8 cellular contexts compared by ENCODE assay signal in the genomic region with DNA sequence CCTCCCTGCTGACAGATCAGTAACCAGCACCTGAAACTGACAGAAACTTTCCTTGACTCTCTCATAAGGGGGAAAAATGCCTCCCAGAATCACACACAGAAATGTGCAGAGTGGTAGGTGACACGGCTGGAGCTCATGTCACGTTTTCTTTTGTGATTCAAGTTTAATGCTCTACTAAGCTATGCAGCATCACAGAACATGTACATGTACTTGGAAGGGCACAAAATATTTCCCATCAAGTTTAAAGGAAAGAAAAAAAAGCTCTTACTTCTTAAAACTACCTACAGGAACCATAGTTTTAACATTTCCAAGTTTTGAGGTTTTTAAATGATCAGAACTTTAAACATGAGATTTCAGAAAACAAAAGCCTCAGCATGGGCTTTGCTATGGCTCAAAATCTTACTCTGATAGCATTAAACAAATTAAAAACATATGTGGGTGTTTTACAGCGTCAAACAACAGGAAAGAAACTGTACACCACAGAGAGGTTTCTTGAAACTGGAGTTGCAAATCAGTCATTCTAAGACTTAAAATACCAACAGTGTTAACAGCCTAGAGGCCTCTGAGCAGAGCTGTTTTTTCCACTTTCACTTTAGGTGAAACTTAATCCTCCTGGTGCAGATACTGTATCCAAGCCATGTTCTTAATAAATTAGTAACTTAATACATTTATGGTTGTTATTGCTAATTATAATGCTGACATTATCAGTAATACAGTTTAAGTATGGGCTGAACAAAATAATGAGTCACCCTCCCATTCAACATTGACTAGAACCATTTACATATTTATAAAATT. TPM values are rescaled to one million over a fixed set of nuclear protein-coding genes. Genes with fewer than 3 reads are reported as not detected.
DNase-seq lines count a peak whose midpoint lies in the region; ATAC-seq and TF ChIP-seq lines count a peak whose summit lies in the region.

No MANE protein-coding gene starts in this region.

- TF ChIP-seq CTCF in body of pancreas (IDR thresholded peaks at IDR 0.05) = no peak

- WGBS in body of pancreas, 2 donors = 60 to 69% methylated on average over 3 of the region's 3 CpGs

- H3K9me3 ChIP-seq in body of pancreas (no peaks in the 10 kb centered on the region), mucosa of stomach (ENCODE audit: control insufficient read depth, low read length) (no peaks in the 10 kb centered on the region)

- H3K27me3 ChIP-seq in body of pancreas = no peaks in the 10 kb centered on the region
- H3K27me3 ChIP-seq in mucosa of stomach (ENCODE audit: control insufficient read depth, insufficient read depth, low read length) = no peaks in the 10 kb centered on the region

- ATAC-seq in GM21381 (IDR thresholded peaks at IDR 0.05; ENCODE audit: unreplicated experiment) (peak; percentile 71), body of pancreas (no peak)

- peak; percentile 64 for DNase-seq in GM04503 (ENCODE audit: low read depth)
- peak; percentile 48 for DNase-seq in HPDE6-E6E7 (ENCODE audit: extremely low spot score)
- DNase-seq in body of pancreas = no peak
- DNase-seq in HuH-7.5 (ENCODE audit: low spot score) = no peak
- DNase-seq in NCI-H774 (lab: John Stamatoyannopoulos, UW) = no peak
- DNase-seq in activated gamma-delta T cell (lab: John Stamatoyannopoulos, UW) = no peak

- no peak for TF ChIP-seq POLR2A in body of pancreas (IDR thresholded peaks at IDR 0.05)

- peak overlapping the region; percentile 27 for H3K9ac ChIP-seq in mucosa of stomach (ENCODE audit: low read length)

- intact Hi-C loops in body of pancreas (cut with DNase I) = no loop called here

- H3K36me3 ChIP-seq in body of pancreas (replicated peaks in 1 of 2; ENCODE audit: insufficient read depth in 1 of 2, low read depth in 2 of 2) = no peaks in the 10 kb centered on the region
- H3K36me3 ChIP-seq in mucosa of stomach (ENCODE audit: control insufficient read depth, insufficient read depth, low read length) = no peaks in the 10 kb centered on the region

- peaks cover 30% of the 10 kb centered on the region for H3K4me1 ChIP-seq in body of pancreas
- H3K4me1 ChIP-seq in mucosa of stomach (ENCODE audit: control insufficient read depth, insufficient read depth, low read length) = peaks cover 57% of the 10 kb centered on the region

- peak overlapping the region in 3 of 4 donors; percentile 35 to 69 (median 36) for H3K27ac ChIP-seq in body of pancreas

- no peak overlapping the region for H3K4me3 ChIP-seq in body of pancreas
- no peak overlapping the region for H3K4me3 ChIP-seq in mucosa of stomach (ENCODE audit: low read length)

RNA-seq across cellular contexts. Expression of gene MBP, which starts 30.1 kb away (rescaled TPM):
- 10 to 100 TPM; 17.4 to 24.4 TPM for total RNA-seq in body of pancreas

Comparison
In these comparisons a context has a peak if more than half of its experiments do, and no peak if none do; other contexts are left out.
1. DNase-seq: peak in GM04503 (single experiment) and HPDE6-E6E7 (single experiment); none in body of pancreas (0 of 4), HuH-7.5 (single experiment), NCI-H774 (single experiment) and activated gamma-delta T cell (single experiment).